Comparison of ENCODE assay signal across 26 cellular contexts in genomic region chr12:74476234-74476633, GRCh38.
A peak's percentile ranks its signal among the peaks of the same experiment; 100 is the strongest.
DNase-seq lines count a peak whose midpoint lies in the region; ATAC-seq, FAIRE-seq and TF ChIP-seq lines count a peak whose summit lies in the region.
"Had no signal": no experiment of that assay in that cellular context is flagged by ENCODE, and none has a peak within 500 bp of the region (broad histone marks: within the 10 kb centered on the region; RNA-seq: fewer than 3 reads in every experiment).

No MANE protein-coding gene starts in this region.

- H3K9me3 Mint-ChIP-seq in activated T-helper 1 cell treated with anti-CD3 and anti-CD28 coated beads, Interleukin-12 subunit alpha, Interleukin-12 subunit beta, Interleukin-2, Interleukin-4 antibody, amounts not matched to agents 30 ng/mL and 10 ng/mL and 1 ng/mL, durations not matched to agents 14 hours and 24 hours and 36 hours: no peaks in the 10 kb centered on the region
- H3K9me3 Mint-ChIP-seq: CD4-positive, alpha-beta memory T cell; CD8-positive, alpha-beta memory T cell had no signal

- no peak overlapping the region for H3K9ac ChIP-seq in liver (ENCODE audit: low read depth in 1 of 2, low read length in 2 of 2)
- H3K9ac ChIP-seq: BLaER1 had no signal

- no peak overlapping the region for H3K4me3 ChIP-seq in LNCaP clone FGC (ENCODE audit: low read depth, low read length)
- no peak overlapping the region for H3K4me3 ChIP-seq in liver (ENCODE audit: low read depth in 1 of 3, low read length in 3 of 3)
- no peak overlapping the region for H3K4me3 ChIP-seq in small intestine (ENCODE audit: low read depth in 1 of 2, low read length in 2 of 2)
- H3K4me3 ChIP-seq: BLaER1, GM12878 had no signal

- intact Hi-C loops in activated T-helper 1 cell treated with anti-CD3 and anti-CD28 coated beads, Interleukin-12 subunit alpha, Interleukin-12 subunit beta, Interleukin-2, Interleukin-4 antibody, amounts not matched to agents 30 ng/mL and 10 ng/mL and 1 ng/mL, durations not matched to agents 14 hours and 24 hours and 36 hours (cut with micrococcal nuclease): no loop called here

- H3K36me3 ChIP-seq in liver (ENCODE audit: control insufficient read depth in 4 of 4, insufficient read depth in 3 of 4, low read depth in 1 of 4, low read length in 3 of 4) (no peaks in the 10 kb centered on the region), small intestine (ENCODE audit: control insufficient read depth in 2 of 2, insufficient read depth in 2 of 2, low read length in 2 of 2) (no peaks in the 10 kb centered on the region)
- H3K36me3 ChIP-seq: BE2C, BLaER1 had no signal

- H3K9me3 ChIP-seq in liver (ENCODE audit: control insufficient read depth in 4 of 4, low read length in 3 of 4) (no peaks in the 10 kb centered on the region), small intestine (ENCODE audit: control insufficient read depth, low read depth) (no peaks in the 10 kb centered on the region)
- H3K9me3 ChIP-seq: BE2C, BLaER1 had no signal

- TF ChIP-seq RAD21 in liver (IDR thresholded peaks at IDR 0.05): no peak

- peak; percentile 98 for FAIRE-seq in small intestine (lab: Jason Lieb, UNC)
- FAIRE-seq: GM12878, GM12892, GM18507 had no signal

- no peaks in the 10 kb centered on the region for H3K36me3 Mint-ChIP-seq in activated T-helper 1 cell treated with anti-CD3 and anti-CD28 coated beads, Interleukin-12 subunit alpha, Interleukin-12 subunit beta, Interleukin-2, Interleukin-4 antibody, amounts not matched to agents 30 ng/mL and 10 ng/mL and 1 ng/mL, durations not matched to agents 14 hours and 24 hours and 36 hours (ENCODE audit: low read depth)
- H3K36me3 Mint-ChIP-seq: CD14-positive monocyte; CD4-positive, alpha-beta memory T cell; CD4-positive, CD25-positive, alpha-beta regulatory T cell; CD8-positive, alpha-beta memory T cell had no signal

- DNase-seq in LNCaP clone FGC (ENCODE audit: low read depth) (peak; percentile 22), left lobe of liver (ENCODE audit: low spot score) (no peak), small intestine (no peak), hippocampal formation (lab: John Stamatoyannopoulos, UW) (no peak)
- DNase-seq in activated T-helper 1 cell treated with anti-CD3 and anti-CD28 coated beads, Interleukin-12 subunit alpha, Interleukin-12 subunit beta, Interleukin-2, Interleukin-4 antibody, amounts not matched to agents 30 ng/mL and 10 ng/mL and 1 ng/mL, durations not matched to agents 14 hours and 24 hours and 36 hours (ENCODE audit: low spot score): no peak
- DNase-seq: 8988T; ACHN; BE2C; C1 segment of cervical spinal cord; CD4-positive, alpha-beta memory T cell; CD4-positive, CD25-positive, alpha-beta regulatory T cell; CD8-positive, alpha-beta memory T cell; COR-L47; DMS 273 treated with DMSO at 0.1 percent for 48 hours; DMS153; DMS79; DND-41; EL; GDM1 had no signal

- no peak overlapping the region for H3K27ac ChIP-seq in liver (ENCODE audit: low read depth in 1 of 2, low read length in 2 of 2)
- no peak overlapping the region for H3K27ac ChIP-seq in small intestine (ENCODE audit: low read depth in 1 of 2, low read length in 1 of 2)
- H3K27ac ChIP-seq: BLaER1 had no signal

- ATAC-seq in left lobe of liver: peak; percentile 70
- no peak for ATAC-seq in HG02938 (IDR thresholded peaks at IDR 0.05; ENCODE audit: unreplicated experiment)
- ATAC-seq: GM12878 had no signal

- H3K4me3 Mint-ChIP-seq in activated T-helper 1 cell treated with anti-CD3 and anti-CD28 coated beads, Interleukin-12 subunit alpha, Interleukin-12 subunit beta, Interleukin-2, Interleukin-4 antibody, amounts not matched to agents 30 ng/mL and 10 ng/mL and 1 ng/mL, durations not matched to agents 14 hours and 24 hours and 36 hours: no peak overlapping the region
- H3K4me3 Mint-ChIP-seq: CD14-positive monocyte; CD4-positive, alpha-beta memory T cell; CD4-positive, CD25-positive, alpha-beta regulatory T cell; CD8-positive, alpha-beta memory T cell had no signal

- H3K4me1 ChIP-seq in liver (ENCODE audit: control insufficient read depth in 4 of 4, insufficient read depth in 4 of 4, low read length in 3 of 4) (peaks cover 0 to 6% (median 4%) of the 10 kb centered on the region in 4 donors), small intestine (ENCODE audit: control insufficient read depth in 2 of 2, insufficient read depth in 1 of 2, low read depth in 1 of 2, low read length in 1 of 2) (no peaks in the 10 kb centered on the region)
- H3K4me1 ChIP-seq: BE2C, BLaER1 had no signal

- no peak overlapping the region for H3K27ac Mint-ChIP-seq in activated T-helper 1 cell treated with anti-CD3 and anti-CD28 coated beads, Interleukin-12 subunit alpha, Interleukin-12 subunit beta, Interleukin-2, Interleukin-4 antibody, amounts not matched to agents 30 ng/mL and 10 ng/mL and 1 ng/mL, durations not matched to agents 14 hours and 24 hours and 36 hours
- H3K27ac Mint-ChIP-seq: CD14-positive monocyte; CD4-positive, alpha-beta memory T cell; CD4-positive, CD25-positive, alpha-beta regulatory T cell; CD8-positive, alpha-beta memory T cell had no signal

- WGBS in liver: 35% methylated on average over 1 of the region's 1 CpG
- WGBS in small intestine, 3 donors: 28 to 73% (median 39%) methylated on average over 1 of the region's 1 CpG

- H3K4me1 Mint-ChIP-seq in activated T-helper 1 cell treated with anti-CD3 and anti-CD28 coated beads, Interleukin-12 subunit alpha, Interleukin-12 subunit beta, Interleukin-2, Interleukin-4 antibody, amounts not matched to agents 30 ng/mL and 10 ng/mL and 1 ng/mL, durations not matched to agents 14 hours and 24 hours and 36 hours (ENCODE audit: low read depth): no peaks in the 10 kb centered on the region
- H3K4me1 Mint-ChIP-seq: CD14-positive monocyte; CD4-positive, alpha-beta memory T cell; CD4-positive, CD25-positive, alpha-beta regulatory T cell; CD8-positive, alpha-beta memory T cell had no signal

- peaks cover 3% of the 10 kb centered on the region for H3K27me3 Mint-ChIP-seq in activated T-helper 1 cell treated with anti-CD3 and anti-CD28 coated beads, Interleukin-12 subunit alpha, Interleukin-12 subunit beta, Interleukin-2, Interleukin-4 antibody, amounts not matched to agents 30 ng/mL and 10 ng/mL and 1 ng/mL, durations not matched to agents 14 hours and 24 hours and 36 hours (ENCODE audit: insufficient read depth)
- H3K27me3 Mint-ChIP-seq: CD4-positive, CD25-positive, alpha-beta regulatory T cell had no signal

- H3K27me3 ChIP-seq in liver (ENCODE audit: control insufficient read depth in 4 of 4, insufficient read depth in 4 of 4, low read length in 3 of 4) (no peaks in the 10 kb centered on the region), small intestine (ENCODE audit: control insufficient read depth in 2 of 2, insufficient read depth in 2 of 2, low read length in 2 of 2) (no peaks in the 10 kb centered on the region)
- H3K27me3 ChIP-seq: BE2C, BLaER1 had no signal

- TF ChIP-seq CTCF in LNCaP clone FGC (IDR thresholded peaks at IDR 0.05; ENCODE audit: control insufficient read depth, extremely low read depth, insufficient read depth): no peak
- TF ChIP-seq CTCF in liver (IDR thresholded peaks at IDR 0.05; ENCODE audit: low read depth, low read length, missing input control): no peak

TF ChIP-seq in liver, 16 proteins besides CTCF, POLR2A, EP300 and RAD21:
- TF ChIP-seq FOXA1 (IDR thresholded peaks at IDR 0.05) (peak; percentile 78), EGR1 (IDR thresholded peaks at IDR 0.05; ENCODE audit: low read depth in 2 of 2) (no peak), HNF4A (conservative IDR thresholded peaks at IDR 0.05) (peak; percentile 25 to 29), RXRA (IDR thresholded peaks at IDR 0.05) (peak in 1 of 2 donors; percentile 22), GABPA (IDR thresholded peaks at IDR 0.05 in 1 of 2, conservative IDR thresholded peaks at IDR 0.05 in 1 of 2) (no peak), FOXA2 (IDR thresholded peaks at IDR 0.05) (peak; percentile 90)
- TF ChIP-seq, protein P1, sequence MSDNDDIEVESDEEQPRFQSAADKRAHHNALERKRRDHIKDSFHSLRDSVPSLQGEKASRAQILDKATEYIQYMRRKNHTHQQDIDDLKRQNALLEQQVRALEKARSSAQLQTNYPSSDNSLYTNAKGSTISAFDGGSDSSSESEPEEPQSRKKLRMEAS (IDR thresholded peaks at IDR 0.05): no peak
